ENCODE assay signal across 23 cellular contexts in the genomic region with DNA sequence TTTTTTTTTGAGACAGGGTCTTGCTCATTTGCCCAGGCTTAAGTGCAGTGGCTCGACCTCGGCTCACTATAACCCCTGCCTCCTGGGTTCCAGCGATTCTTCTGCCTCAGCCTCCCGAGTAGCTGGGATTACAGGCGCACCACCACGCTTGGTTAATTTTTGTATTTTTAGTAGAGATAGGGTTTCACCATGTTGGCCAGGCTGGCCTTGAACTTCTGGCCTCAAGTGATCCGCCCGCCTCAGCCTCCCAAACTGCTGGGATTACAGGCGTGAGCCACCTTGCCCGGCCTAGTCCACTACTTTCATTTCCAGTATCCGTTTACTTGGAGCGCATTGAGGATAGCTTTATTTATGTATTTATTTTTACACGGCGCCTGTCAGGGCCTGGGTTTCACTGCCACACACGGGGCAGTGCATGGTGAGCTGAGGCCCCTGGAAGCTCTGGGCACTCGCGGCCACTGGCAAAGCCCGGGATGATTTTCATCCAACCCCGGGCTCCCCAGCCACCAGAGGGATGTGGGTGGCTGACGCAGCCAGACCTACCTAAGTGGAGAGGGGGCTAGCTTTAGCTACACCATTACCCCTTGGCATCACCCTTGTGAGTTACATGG. TPM values are rescaled to one million over a fixed set of nuclear protein-coding genes. Genes with fewer than 3 reads are reported as not detected.
A peak's percentile ranks its signal among the peaks of the same experiment; 100 is the strongest.
DNase-seq lines count a peak whose midpoint lies in the region; ATAC-seq, FAIRE-seq and TF ChIP-seq lines count a peak whose summit lies in the region.
"Had no signal": no experiment of that assay in that cellular context is flagged by ENCODE, and none has a peak within 500 bp of the region (broad histone marks: within the 10 kb centered on the region; RNA-seq: fewer than 3 reads in every experiment).

No MANE protein-coding gene starts in this region.

- peaks cover 32% of the 10 kb centered on the region for H3K4me1 ChIP-seq in astrocyte (ENCODE audit: insufficient read depth, low read length)
- peaks cover 23 to 28% of the 10 kb centered on the region in 2 donors for H3K4me1 ChIP-seq in neuronal stem cell (ENCODE audit: control insufficient read depth in 2 of 2, insufficient read depth in 1 of 2, low read depth in 1 of 2, low read length in 2 of 2)
- no peaks in the 10 kb centered on the region for H3K4me1 ChIP-seq in urinary bladder (ENCODE audit: insufficient read depth)
- H3K4me1 ChIP-seq: prostate gland had no signal

- H2AFZ ChIP-seq in astrocyte (ENCODE audit: low read depth, low read length) (no peak overlapping the region), neuronal stem cell (ENCODE audit: low read length) (no peak overlapping the region)

- H3K36me3 Mint-ChIP-seq in astrocyte (ENCODE audit: low read depth, unreplicated experiment) = no peaks in the 10 kb centered on the region
- H3K36me3 Mint-ChIP-seq: activated naive CD8-positive, alpha-beta T cell treated with anti-CD3 and anti-CD28 coated beads for 36 hours; CD8-positive, alpha-beta T cell had no signal

- no peak overlapping the region for H3K4ac ChIP-seq in neuronal stem cell (ENCODE audit: low read length)

- H3K27me3 ChIP-seq in astrocyte (ENCODE audit: insufficient read depth, low read length) (no peaks in the 10 kb centered on the region), neuronal stem cell (ENCODE audit: control insufficient read depth in 3 of 3, insufficient read depth in 3 of 3, low read depth in 1 of 3, low read length in 3 of 3) (peaks cover 0 to 3% (median 0%) of the 10 kb centered on the region in 3 experiments)
- H3K27me3 ChIP-seq: Peyer's patch had no signal

- no peaks in the 10 kb centered on the region for H3K9me3 Mint-ChIP-seq in astrocyte (ENCODE audit: unreplicated experiment)
- H3K9me3 Mint-ChIP-seq: activated CD8-positive, alpha-beta T cell treated with anti-CD3 and anti-CD28 coated beads for 36 hours; activated naive CD8-positive, alpha-beta T cell treated with anti-CD3 and anti-CD28 coated beads for 36 hours; CD8-positive, alpha-beta T cell had no signal

- no peaks in the 10 kb centered on the region for H3K27me3 Mint-ChIP-seq in astrocyte (ENCODE audit: low read depth, unreplicated experiment)

- peak overlapping the region; percentile 29 for H3K4me3 Mint-ChIP-seq in astrocyte (ENCODE audit: unreplicated experiment)
- H3K4me3 Mint-ChIP-seq: activated CD4-positive, alpha-beta T cell treated with anti-CD3 and anti-CD28 coated beads for 36 hours; activated naive CD8-positive, alpha-beta T cell treated with anti-CD3 and anti-CD28 coated beads for 36 hours had no signal

- no peaks in the 10 kb centered on the region for H3K79me1 ChIP-seq in neuronal stem cell (ENCODE audit: low read depth, low read length)

- ATAC-seq in Right ventricle myocardium inferior (no peak), Right ventricle myocardium superior (ENCODE audit: poor library complexity) (no peak), left lobe of liver (no peak)
- ATAC-seq: activated CD8-positive, alpha-beta T cell treated with anti-CD3 and anti-CD28 coated beads for 36 hours had no signal

- H3K9ac ChIP-seq in astrocyte (ENCODE audit: low read length) (no peak overlapping the region), neuronal stem cell (ENCODE audit: low read depth, low read length, poor library complexity) (no peak overlapping the region)

- no peak overlapping the region for H2BK12ac ChIP-seq in neuronal stem cell (ENCODE audit: low read length)

- H3K79me2 ChIP-seq in astrocyte (ENCODE audit: insufficient read depth, low read length) = no peaks in the 10 kb centered on the region

- H4K91ac ChIP-seq in neuronal stem cell (ENCODE audit: low read depth, low read length, poor library complexity) = no peak overlapping the region

- H3K4me2 ChIP-seq in astrocyte (ENCODE audit: low read length) = no peak overlapping the region
- H3K4me2 ChIP-seq in neuronal stem cell (ENCODE audit: insufficient read depth, low read length, poor library complexity, severe bottlenecking) = no peak overlapping the region

- H3K14ac ChIP-seq in neuronal stem cell (ENCODE audit: low read length) = no peak overlapping the region

- no peak for FAIRE-seq in astrocyte (lab: Jason Lieb, UNC)
- FAIRE-seq: A204.1, islet of Langerhans had no signal

- H3K4me3 ChIP-seq in astrocyte (ENCODE audit: insufficient read depth, low read depth, low read length) (no peak overlapping the region), neuronal stem cell (ENCODE audit: low read length in 2 of 2) (no peak overlapping the region), urinary bladder (ENCODE audit: low read depth, low read length) (no peak overlapping the region)
- H3K4me3 ChIP-seq: Peyer's patch, prostate gland, upper lobe of right lung had no signal

- intact Hi-C loops in Right ventricle myocardium inferior (cut with DNase I) = loop anchor here (5.0 kb wide), 2 partner anchors 56 to 216 kb away; partner anchors contain the start of gene C2CD2L
- intact Hi-C loops in Right ventricle myocardium superior (cut with DNase I) = loop anchor here (5.0 to 10.0 kb wide), 2 partner anchors 116 to 178 kb away; partner anchors contain the start of genes ABCG4 and CBL

- peak; percentile 8 for DNase-seq in Right ventricle myocardium inferior (ENCODE audit: missing footprints)
- DNase-seq in Right ventricle myocardium superior = no peak
- DNase-seq in astrocyte (ENCODE audit: low read depth) = no peak
- DNase-seq in neuronal stem cell (ENCODE audit: low spot score) = no peak
- DNase-seq in NCI-H1436 treated with DMSO at 0.1 percent for 48 hours (lab: John Stamatoyannopoulos, UW) = no peak
- DNase-seq in HT-29 (ENCODE audit: low spot score) = no peak
- DNase-seq in left lobe of liver (ENCODE audit: low spot score) = no peak
- DNase-seq: activated gamma-delta T cell, occipital lobe, upper lobe of right lung had no signal

- H3K4me1 Mint-ChIP-seq in astrocyte (ENCODE audit: low read depth, unreplicated experiment) = peaks cover 18% of the 10 kb centered on the region

- no CpG with 5 or more reads among the region's 20 CpGs for WGBS in neuronal stem cell (ENCODE audit: extremely low coverage in 2 of 2, insufficient read length in 2 of 2, insufficient replicate concordance in 1 of 2), 2 donors
- 90% methylated on average over 20 of the region's 20 CpGs for WGBS in urinary bladder

- H3K27ac Mint-ChIP-seq in astrocyte (ENCODE audit: unreplicated experiment) = no peak overlapping the region
- H3K27ac Mint-ChIP-seq: activated CD4-positive, alpha-beta T cell treated with anti-CD3 and anti-CD28 coated beads for 36 hours; activated CD8-positive, alpha-beta T cell treated with anti-CD3 and anti-CD28 coated beads for 36 hours; activated naive CD8-positive, alpha-beta T cell treated with anti-CD3 and anti-CD28 coated beads for 36 hours; CD8-positive, alpha-beta T cell had no signal

- TF ChIP-seq CTCF in astrocyte (IDR thresholded peaks at IDR 0.05; ENCODE audit: insufficient read depth, low read depth, low read length) = no peak

- peak overlapping the region; percentile 1 for H3K18ac ChIP-seq in neuronal stem cell (ENCODE audit: low read length)

- H3K36me3 ChIP-seq in astrocyte (ENCODE audit: insufficient read depth, low read length) (no peaks in the 10 kb centered on the region), neuronal stem cell (replicated peaks in 1 of 2; ENCODE audit: control insufficient read depth in 2 of 2, insufficient read depth in 2 of 2, low read length in 2 of 2) (no peaks in the 10 kb centered on the region), urinary bladder (ENCODE audit: insufficient read depth) (no peaks in the 10 kb centered on the region)
- H3K36me3 ChIP-seq: Peyer's patch, prostate gland, upper lobe of right lung had no signal

- H2BK120ac ChIP-seq in neuronal stem cell (ENCODE audit: low read depth, low read length) = peak overlapping the region; percentile 42

- H2BK15ac ChIP-seq in neuronal stem cell (ENCODE audit: low read length) = no peak overlapping the region

- H2AK5ac ChIP-seq in neuronal stem cell (ENCODE audit: low read depth, low read length) = peak overlapping the region; percentile 30

- no peak overlapping the region for H2BK5ac ChIP-seq in neuronal stem cell (ENCODE audit: low read length)

- H4K8ac ChIP-seq in neuronal stem cell (ENCODE audit: low read depth, low read length) = no peak overlapping the region

- H3K27ac ChIP-seq in astrocyte (ENCODE audit: low read depth, low read length) (no peak overlapping the region), neuronal stem cell (replicated peaks; ENCODE audit: low read length) (no peak overlapping the region), urinary bladder (ENCODE audit: low read depth) (peak overlapping the region; percentile 38)
- H3K27ac ChIP-seq: prostate gland had no signal

- no peaks in the 10 kb centered on the region for H4K20me1 ChIP-seq in astrocyte (ENCODE audit: insufficient read depth, low read length)

- H3K23ac ChIP-seq in neuronal stem cell (ENCODE audit: low read depth, low read length, poor library complexity) = no peak overlapping the region

- no peaks in the 10 kb centered on the region for H3K9me3 ChIP-seq in astrocyte (ENCODE audit: insufficient read depth, low read depth, low read length)
- no peaks in the 10 kb centered on the region for H3K9me3 ChIP-seq in neuronal stem cell (replicated peaks in 1 of 2; ENCODE audit: control insufficient read depth in 2 of 2, insufficient read depth in 1 of 2, low read depth in 1 of 2, low read length in 2 of 2)
- H3K9me3 ChIP-seq: Peyer's patch, prostate gland, upper lobe of right lung had no signal

RNA-seq across cellular contexts. Expression of gene MCAM, which starts 6.1 kb away (rescaled TPM):
- total RNA-seq in Right ventricle myocardium inferior (68.7 TPM), Right ventricle myocardium superior (41.9 TPM), astrocyte (188 and 213 TPM in 2 replicates), urinary bladder (154 TPM), left lobe of liver (1.5 TPM)
- 20.2 TPM for polyA plus RNA-seq in neuronal stem cell (2013, experiment 1 of 2)
- polyA plus RNA-seq in neuronal stem cell (2013, experiment 2 of 2) = 19.8 TPM
- 451 TPM for polyA plus RNA-seq in urinary bladder
- total RNA-seq in HT-29 (2014; rRNA removed; shearing (Covaris generic)) = 6.4 and 9.9 TPM in 2 replicates

RNA-seq across cellular contexts. Expression of gene RNF26, which starts 11.3 kb away (rescaled TPM):
- total RNA-seq in Right ventricle myocardium inferior (13.1 TPM), Right ventricle myocardium superior (12.9 TPM), astrocyte (31.8 and 33.3 TPM in 2 replicates), urinary bladder (4.7 TPM), left lobe of liver (15.0 TPM)
- 79.3 TPM for polyA plus RNA-seq in neuronal stem cell (2013, experiment 1 of 2)
- 79.8 TPM for polyA plus RNA-seq in neuronal stem cell (2013, experiment 2 of 2)
- 33.3 TPM for polyA plus RNA-seq in urinary bladder
- total RNA-seq in HT-29 (2014; rRNA removed; shearing (Covaris generic)) = 13.3 and 14.8 TPM in 2 replicates

RNA-seq across cellular contexts. Expression of gene C1QTNF5, which starts 17.7 kb away (rescaled TPM):
- total RNA-seq in Right ventricle myocardium inferior (17.5 TPM), Right ventricle myocardium superior (15.1 TPM), astrocyte (5.6 and 6.3 TPM in 2 replicates), urinary bladder (17.4 TPM), left lobe of liver (4.7 TPM)
- polyA plus RNA-seq in neuronal stem cell (2013, experiment 1 of 2) = 3.1 TPM
- polyA plus RNA-seq in neuronal stem cell (2013, experiment 2 of 2) = 3.3 TPM
- 46.7 TPM for polyA plus RNA-seq in urinary bladder
- 0.47 and 0.56 TPM in 2 replicates for total RNA-seq in HT-29 (2014; rRNA removed; shearing (Covaris generic))
- total RNA-seq: activated CD4-positive, alpha-beta T cell treated with anti-CD3 and anti-CD28 coated beads for 36 hours; activated CD8-positive, alpha-beta T cell treated with anti-CD3 and anti-CD28 coated beads for 36 hours; activated naive CD8-positive, alpha-beta T cell treated with anti-CD3 and anti-CD28 coated beads for 36 hours; CD8-positive, alpha-beta T cell had no signal

RNA-seq across cellular contexts. Expression of gene MFRP, which starts 23.5 kb away (rescaled TPM):
- total RNA-seq in Right ventricle myocardium inferior (not detected), Right ventricle myocardium superior (not detected), astrocyte (not detected in 2 replicates), urinary bladder (not detected), left lobe of liver (not detected)
- not detected for polyA plus RNA-seq in neuronal stem cell (2013, experiment 1 of 2)
- polyA plus RNA-seq in neuronal stem cell (2013, experiment 2 of 2) = not detected
- 0.03 TPM for polyA plus RNA-seq in urinary bladder
- total RNA-seq in HT-29 (2014; rRNA removed; shearing (Covaris generic)) = not detected in 2 replicates
- total RNA-seq: activated CD4-positive, alpha-beta T cell treated with anti-CD3 and anti-CD28 coated beads for 36 hours; activated CD8-positive, alpha-beta T cell treated with anti-CD3 and anti-CD28 coated beads for 36 hours; activated naive CD8-positive, alpha-beta T cell treated with anti-CD3 and anti-CD28 coated beads for 36 hours; CD8-positive, alpha-beta T cell; H7; liver; mesenteric fat pad; occipital lobe; Peyer's patch; prostate gland; subcutaneous adipose tissue; upper lobe of right lung had no signal
- polyA plus RNA-seq: liver had no signal

RNA-seq across cellular contexts. Expression of gene USP2, which starts 58.5 kb away (rescaled TPM):
- total RNA-seq in Right ventricle myocardium inferior (140 TPM), Right ventricle myocardium superior (136 TPM), astrocyte (6.5 and 6.7 TPM in 2 replicates), urinary bladder (1.1 TPM), left lobe of liver (10.9 TPM)
- polyA plus RNA-seq in neuronal stem cell (2013, experiment 1 of 2) = 4.2 TPM
- 4.4 TPM for polyA plus RNA-seq in neuronal stem cell (2013, experiment 2 of 2)
- polyA plus RNA-seq in urinary bladder = 4.8 TPM
- total RNA-seq in HT-29 (2014; rRNA removed; shearing (Covaris generic)) = 2.2 and 4.4 TPM in 2 replicates
